In genomic region chr2:216685327-216685875, GRCh38 we compare ENCODE assay signal across 1 cellular context.
TF ChIP-seq lines count a peak whose summit lies in the region.

No MANE protein-coding gene starts in this region.

TF ChIP-seq in IMR-90, 13 proteins besides CTCF, POLR2A, EP300 and RAD21:
- TF ChIP-seq BHLHE40 (IDR thresholded peaks at IDR 0.05; ENCODE audit: low read depth, low read length) (no peak), MAFK (IDR thresholded peaks at IDR 0.05; ENCODE audit: low read depth, low read length) (no peak), MXI1 (IDR thresholded peaks at IDR 0.05; ENCODE audit: borderline replicate concordance, low read depth, low read length) (no peak), CEBPB (IDR thresholded peaks at IDR 0.05; ENCODE audit: low read depth, low read length) (no peak)
